Comparison of ENCODE assay signal across 1 cellular context in genomic region chr3:42061711-42062408, GRCh38.
TF ChIP-seq lines count a peak whose summit lies in the region.

No MANE protein-coding gene starts in this region.

TF ChIP-seq in SK-N-SH treated with all-trans-retinoic acid at 6 μM for 48 hours, 23 proteins besides CTCF, POLR2A, EP300 and RAD21 (continued from another document):
- no peak for TF ChIP-seq PATZ1 (CRISPR knock-in tag; IDR thresholded peaks at IDR 0.05; ENCODE audit: borderline replicate concordance)
- TF ChIP-seq CSDC2 (CRISPR knock-in tag; IDR thresholded peaks at IDR 0.05), result no peak
- no peak for TF ChIP-seq GLIS3 (CRISPR knock-in tag; IDR thresholded peaks at IDR 0.05)
- TF ChIP-seq, protein P1, sequence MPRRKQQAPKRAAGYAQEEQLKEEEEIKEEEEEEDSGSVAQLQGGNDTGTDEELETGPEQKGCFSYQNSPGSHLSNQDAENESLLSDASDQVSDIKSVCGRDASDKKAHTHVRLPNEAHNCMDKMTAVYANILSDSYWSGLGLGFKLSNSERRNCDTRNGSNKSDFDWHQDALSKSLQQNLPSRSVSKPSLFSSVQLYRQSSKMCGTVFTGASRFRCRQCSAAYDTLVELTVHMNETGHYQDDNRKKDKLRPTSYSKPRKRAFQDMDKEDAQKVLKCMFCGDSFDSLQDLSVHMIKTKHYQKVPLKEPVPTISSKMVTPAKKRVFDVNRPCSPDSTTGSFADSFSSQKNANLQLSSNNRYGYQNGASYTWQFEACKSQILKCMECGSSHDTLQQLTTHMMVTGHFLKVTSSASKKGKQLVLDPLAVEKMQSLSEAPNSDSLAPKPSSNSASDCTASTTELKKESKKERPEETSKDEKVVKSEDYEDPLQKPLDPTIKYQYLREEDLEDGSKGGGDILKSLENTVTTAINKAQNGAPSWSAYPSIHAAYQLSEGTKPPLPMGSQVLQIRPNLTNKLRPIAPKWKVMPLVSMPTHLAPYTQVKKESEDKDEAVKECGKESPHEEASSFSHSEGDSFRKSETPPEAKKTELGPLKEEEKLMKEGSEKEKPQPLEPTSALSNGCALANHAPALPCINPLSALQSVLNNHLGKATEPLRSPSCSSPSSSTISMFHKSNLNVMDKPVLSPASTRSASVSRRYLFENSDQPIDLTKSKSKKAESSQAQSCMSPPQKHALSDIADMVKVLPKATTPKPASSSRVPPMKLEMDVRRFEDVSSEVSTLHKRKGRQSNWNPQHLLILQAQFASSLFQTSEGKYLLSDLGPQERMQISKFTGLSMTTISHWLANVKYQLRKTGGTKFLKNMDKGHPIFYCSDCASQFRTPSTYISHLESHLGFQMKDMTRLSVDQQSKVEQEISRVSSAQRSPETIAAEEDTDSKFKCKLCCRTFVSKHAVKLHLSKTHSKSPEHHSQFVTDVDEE (CRISPR knock-in tag; IDR thresholded peaks at IDR 0.05), result no peak
- TF ChIP-seq ISL1 (CRISPR knock-in tag; IDR thresholded peaks at IDR 0.05), result no peak
- no peak for TF ChIP-seq TCF4 (CRISPR knock-in tag; IDR thresholded peaks at IDR 0.05; ENCODE audit: borderline replicate concordance)
- TF ChIP-seq ZNF70 (CRISPR knock-in tag; IDR thresholded peaks at IDR 0.05), result no peak
- TF ChIP-seq TOX (CRISPR knock-in tag; IDR thresholded peaks at IDR 0.05; ENCODE audit: borderline replicate concordance), result no peak
- no peak for TF ChIP-seq ZFP30 (CRISPR knock-in tag; IDR thresholded peaks at IDR 0.05)
- no peak for TF ChIP-seq CSRNP3 (CRISPR knock-in tag; IDR thresholded peaks at IDR 0.05)
TF ChIP-seq in SK-N-SH treated with all-trans-retinoic acid at 6 μM for 48 hours: peak in this region for 0.
